In genomic region chrX:24491741-24492140, GRCh38 we compare ENCODE assay signal across 21 cellular contexts.
"Had no signal": no experiment of that assay in that cellular context is flagged by ENCODE, and none has a peak within 500 bp of the region (broad histone marks: within the 10 kb centered on the region; RNA-seq: fewer than 3 reads in every experiment).

No MANE protein-coding gene starts in this region.

- H3K9me3 Mint-ChIP-seq: activated naive CD4-positive, alpha-beta T cell treated with anti-CD3 and anti-CD28 coated beads for 36 hours; activated naive CD8-positive, alpha-beta T cell treated with anti-CD3 and anti-CD28 coated beads, Interleukin-2, amount 10 ng/mL, durations not matched to agents 7 days and 5 days; natural killer cell; T-cell had no signal

- H3K27ac ChIP-seq: cardiac muscle cell, heart left ventricle, upper lobe of left lung had no signal

- H3K27me3 ChIP-seq: cardiac muscle cell, heart left ventricle, upper lobe of left lung had no signal

- H3K4me3 ChIP-seq: cardiac muscle cell, heart left ventricle, thoracic aorta, upper lobe of left lung had no signal

- H3K9me3 ChIP-seq: heart left ventricle, thoracic aorta, upper lobe of left lung had no signal

- DNase-seq: activated CD4-positive, alpha-beta T cell treated with anti-CD3 and anti-CD28 coated beads for 36 hours; activated CD4-positive, alpha-beta T cell treated with anti-CD3 and anti-CD28 coated beads, Interleukin-2, amount 50 U/mL, for 4 hours; activated effector memory CD4-positive, alpha-beta T cell treated with Interleukin-2 at 50 U/mL for 16 hours; activated naive CD4-positive, alpha-beta T cell treated with anti-CD3 and anti-CD28 coated beads for 36 hours; activated naive CD8-positive, alpha-beta T cell treated with anti-CD3 and anti-CD28 coated beads, Interleukin-2, amount 10 ng/mL, durations not matched to agents 7 days and 5 days; activated T-cell treated with anti-CD3 and anti-CD28 coated beads, Interleukin-2, amount 50 U/mL, for 48 hours; amniotic stem cell; effector CD4-positive, alpha-beta T cell; heart left ventricle; left ventricle myocardium superior; mammary epithelial cell; midbrain; natural killer cell; retina; stimulated activated CD4-positive, alpha-beta T cell treated with anti-CD3 and anti-CD28 coated beads, Interleukin-2, amount 100 ng/mL, for 48 hours; stimulated activated naive CD4-positive, alpha-beta T cell; T-cell; upper lobe of left lung had no signal

- H3K27ac Mint-ChIP-seq: activated CD4-positive, alpha-beta T cell treated with anti-CD3 and anti-CD28 coated beads for 36 hours; activated naive CD4-positive, alpha-beta T cell treated with anti-CD3 and anti-CD28 coated beads for 36 hours; activated naive CD8-positive, alpha-beta T cell treated with anti-CD3 and anti-CD28 coated beads, Interleukin-2, amount 10 ng/mL, durations not matched to agents 7 days and 5 days; natural killer cell had no signal

- H3K27me3 Mint-ChIP-seq: activated CD4-positive, alpha-beta T cell treated with anti-CD3 and anti-CD28 coated beads for 36 hours; activated naive CD8-positive, alpha-beta T cell treated with anti-CD3 and anti-CD28 coated beads, Interleukin-2, amount 10 ng/mL, durations not matched to agents 7 days and 5 days; progenitor cell of endocrine pancreas; T-cell had no signal

- H3K36me3 ChIP-seq: cardiac muscle cell, heart left ventricle, thoracic aorta, upper lobe of left lung had no signal

- H3K36me3 Mint-ChIP-seq: natural killer cell had no signal

- H3K4me3 Mint-ChIP-seq: activated CD4-positive, alpha-beta T cell treated with anti-CD3 and anti-CD28 coated beads for 36 hours; activated naive CD4-positive, alpha-beta T cell treated with anti-CD3 and anti-CD28 coated beads for 36 hours; activated naive CD8-positive, alpha-beta T cell treated with anti-CD3 and anti-CD28 coated beads, Interleukin-2, amount 10 ng/mL, durations not matched to agents 7 days and 5 days; natural killer cell; T-cell had no signal
